ENCODE assay signal across 13 cellular contexts in the genomic region with DNA sequence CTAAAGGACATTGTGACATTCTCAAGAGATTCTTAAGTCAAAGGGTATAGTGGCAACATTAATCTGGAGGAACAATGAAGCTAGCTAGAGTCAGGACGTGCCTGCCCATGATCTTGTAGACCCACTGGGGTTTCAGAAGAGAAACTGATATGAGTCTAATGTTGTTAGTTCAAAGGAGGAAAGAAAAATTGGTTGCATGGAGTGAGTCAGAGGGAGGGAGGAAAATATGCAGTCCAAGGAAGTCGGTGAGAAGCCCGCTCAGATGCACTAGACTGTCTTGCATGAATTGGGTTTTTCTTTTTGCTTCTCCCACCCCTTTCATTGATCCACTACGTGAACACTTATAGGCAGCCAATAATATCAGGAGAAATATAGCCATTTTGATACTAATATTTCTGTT. TPM values are rescaled to one million over a fixed set of nuclear protein-coding genes. Genes with fewer than 3 reads are reported as not detected.
DNase-seq lines count a peak whose midpoint lies in the region; ATAC-seq and TF ChIP-seq lines count a peak whose summit lies in the region.
"Had no signal": no experiment of that assay in that cellular context is flagged by ENCODE, and none has a peak within 500 bp of the region (broad histone marks: within the 10 kb centered on the region; RNA-seq: fewer than 3 reads in every experiment).

No MANE protein-coding gene starts in this region.

- peak overlapping the region in 4 of 5 experiments; percentile 1 to 78 (median 42) for H3K4me3 Mint-ChIP-seq in brain
- H3K4me3 Mint-ChIP-seq: CD4-positive, alpha-beta memory T cell had no signal

- in situ Hi-C loops in ACHN (cut with HindIII; ENCODE audit: low pct_ligation_motif_present, low pct_unique_long_range_greater_than_20kb, low sequenced_read_pairs): no loop called here

- ATAC-seq in HG02759 (IDR thresholded peaks at IDR 0.05; ENCODE audit: unreplicated experiment) (peak; percentile 1), GM21825 (IDR thresholded peaks at IDR 0.05; ENCODE audit: unreplicated experiment) (no peak), HG03521 (IDR thresholded peaks at IDR 0.05; ENCODE audit: unreplicated experiment) (no peak)

- peaks cover 0 to 6% (median 0%) of the 10 kb centered on the region in 4 donors for H3K4me1 ChIP-seq in tibial nerve

- peaks cover 69% of the 10 kb centered on the region for H3K4me1 Mint-ChIP-seq in brain
- H3K4me1 Mint-ChIP-seq: CD4-positive, alpha-beta memory T cell had no signal

- H3K36me3 ChIP-seq in tibial nerve: no peaks in the 10 kb centered on the region
- H3K36me3 ChIP-seq: HAP-1 had no signal

- H3K36me3 Mint-ChIP-seq in brain: no peaks in the 10 kb centered on the region
- H3K36me3 Mint-ChIP-seq: CD4-positive, alpha-beta memory T cell had no signal

- TF ChIP-seq EP300 in tibial nerve (IDR thresholded peaks at IDR 0.05): no peak

- no peak overlapping the region for H3K4me3 ChIP-seq in tibial nerve
- H3K4me3 ChIP-seq: HAP-1 had no signal

- 51 to 55% methylated on average over 4 of the region's 4 CpGs for WGBS in tibial nerve, 2 donors

- peak overlapping the region; percentile 35 to 97 (median 94) for H3K27ac Mint-ChIP-seq in brain
- H3K27ac Mint-ChIP-seq: CD4-positive, alpha-beta memory T cell had no signal

- no peak overlapping the region for H3K27ac ChIP-seq in tibial nerve
- H3K27ac ChIP-seq: VCaP had no signal

- H3K9me3 Mint-ChIP-seq in brain: no peaks in the 10 kb centered on the region
- H3K9me3 Mint-ChIP-seq: CD4-positive, alpha-beta memory T cell had no signal

- no peak for TF ChIP-seq CTCF in brain (conservative IDR thresholded peaks at IDR 0.05)
- TF ChIP-seq CTCF in tibial nerve (IDR thresholded peaks at IDR 0.05): no peak

- no peak for TF ChIP-seq POLR2A in tibial nerve (IDR thresholded peaks at IDR 0.05)

- H3K27me3 Mint-ChIP-seq in brain: peaks cover 3% of the 10 kb centered on the region

- DNase-seq in ACHN (peak; percentile 76), kidney tubule cell (ENCODE audit: low spot score) (peak; percentile 80), tibial nerve (ENCODE audit: low spot score in 2 of 2) (no peak), middle frontal gyrus (ENCODE audit: extremely low spot score, low spot score) (no peak)
- DNase-seq: activated effector memory CD4-positive, alpha-beta T cell treated with Interleukin-2 at 50 U/mL for 16 hours; NCI-H345 had no signal

- no peaks in the 10 kb centered on the region for H3K27me3 ChIP-seq in tibial nerve

- H3K9me3 ChIP-seq in tibial nerve: no peaks in the 10 kb centered on the region
- H3K9me3 ChIP-seq: HAP-1 had no signal

RNA-seq across cellular contexts. Expression of a gene that starts 53.8 kb away (rescaled TPM):
- 2.6 TPM for polyA plus RNA-seq in brain (ENCODE audit: insufficient read depth, low read depth, low replicate concordance)
- total RNA-seq in tibial nerve: 1 to 10 TPM in 3 of 4 donors, under 1 TPM in 1; 0.98 to 4.2 (median 2.0) TPM
- total RNA-seq: CD4-positive, alpha-beta memory T cell had no signal
- polyA plus RNA-seq: CD4-positive, alpha-beta memory T cell had no signal

RNA-seq across cellular contexts. Expression of a gene that starts 56.5 kb away (rescaled TPM):
- 3.1 TPM for polyA plus RNA-seq in brain (ENCODE audit: insufficient read depth, low read depth, low replicate concordance)
- 1 to 10 TPM; 5.7 to 7.5 (median 6.8) TPM for total RNA-seq in tibial nerve

Comparison
In these comparisons a context has a peak if more than half of its experiments do, and no peak if none do; other contexts are left out.
1. DNase-seq: peak in ACHN (single experiment) and kidney tubule cell (single experiment); none in tibial nerve (0 of 2) and middle frontal gyrus (single experiment).